Comparison of ENCODE assay signal across 8 cellular contexts in the genomic region with DNA sequence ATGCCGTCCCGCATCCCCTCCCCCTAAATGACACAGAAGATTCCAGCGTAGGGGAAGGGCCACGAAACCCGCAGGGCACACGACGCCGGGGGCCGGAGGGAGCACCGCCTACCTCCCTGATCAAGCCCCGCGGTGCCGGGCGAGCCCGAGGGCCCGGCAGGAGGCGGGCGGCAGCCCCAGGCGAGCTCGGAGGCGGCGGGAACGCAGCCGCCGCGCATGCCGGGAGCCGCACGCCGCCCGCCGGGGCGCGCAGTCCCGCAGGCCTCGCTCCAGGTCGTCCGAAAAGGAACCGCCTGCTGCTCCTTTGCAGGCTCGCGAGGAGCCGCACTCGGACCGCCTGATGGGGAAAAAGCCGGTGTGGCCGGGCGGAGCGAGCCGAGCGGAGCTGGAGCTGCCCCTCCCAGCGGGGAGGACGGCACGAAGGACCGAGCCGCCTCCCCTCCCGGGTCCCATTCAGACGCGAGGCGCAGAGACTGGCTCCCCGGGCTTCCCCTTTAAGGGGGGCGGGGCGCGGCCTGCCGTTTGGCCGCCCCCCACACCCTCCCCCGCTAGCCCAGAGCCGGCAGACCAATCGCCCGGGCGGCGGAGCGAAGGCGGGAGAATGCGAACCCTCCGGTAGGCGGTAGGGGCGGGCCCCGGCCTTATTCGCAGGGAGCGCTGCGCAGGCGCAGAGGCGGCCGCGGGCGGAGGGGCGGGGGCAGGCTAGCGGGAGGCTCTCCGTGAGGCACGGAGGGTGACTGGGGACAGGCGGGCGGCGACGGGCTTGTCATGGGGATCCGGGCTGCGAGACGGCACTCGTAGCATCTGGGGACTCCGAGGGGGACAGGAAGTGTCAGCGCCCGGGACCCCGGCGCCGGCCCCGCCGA. TPM values are rescaled to one million over a fixed set of nuclear protein-coding genes. Genes with fewer than 3 reads are reported as not detected.
A peak's percentile ranks its signal among the peaks of the same experiment; 100 is the strongest.
DNase-seq lines count a peak whose midpoint lies in the region; ATAC-seq and TF ChIP-seq lines count a peak whose summit lies in the region.

No MANE protein-coding gene starts in this region.

- H3K4me3 ChIP-seq in BLaER1 treated with 17β-estradiol and CSF1 and Interleukin-3, amounts not matched to agents 10 nM and 100 nM: peak overlapping the region; percentile 83 to 99 (median 96)
- peak overlapping the region; percentile 98 to 99 for H3K4me3 ChIP-seq in left lung

- no peaks in the 10 kb centered on the region for H3K36me3 Mint-ChIP-seq in activated CD4-positive, alpha-beta T cell treated with anti-CD3 and anti-CD28 coated beads, Interleukin-2, amount 10 ng/mL, durations not matched to agents 7 days and 5 days (ENCODE audit: low read depth)

- no peaks in the 10 kb centered on the region for H3K9me3 ChIP-seq in BLaER1 treated with 17β-estradiol and CSF1 and Interleukin-3, amounts not matched to agents 10 nM and 100 nM (replicated peaks in 1 of 11)
- H3K9me3 ChIP-seq in left lung: no peaks in the 10 kb centered on the region

- no peaks in the 10 kb centered on the region for H3K27me3 Mint-ChIP-seq in activated CD4-positive, alpha-beta T cell treated with anti-CD3 and anti-CD28 coated beads, Interleukin-2, amount 10 ng/mL, durations not matched to agents 7 days and 5 days

- CTCF ChIA-PET in activated CD4-positive, alpha-beta T cell treated with anti-CD3 and anti-CD28 coated beads, Interleukin-2, amount 10 ng/mL, durations not matched to agents 7 days and 5 days (lab: Charles Lee): interaction anchor here (0.6 to 1.4 kb wide), 2 partner anchors 12 to 42 kb away, joined by 3 to 5 read pairs; no protein-coding TSS in a partner anchor

- peaks cover 17 to 70% (median 29%) of the 10 kb centered on the region in 10 experiments for H3K4me1 ChIP-seq in BLaER1 treated with 17β-estradiol and CSF1 and Interleukin-3, amounts not matched to agents 10 nM and 100 nM
- peaks cover 0 to 39% of the 10 kb centered on the region in 2 donors for H3K4me1 ChIP-seq in left lung

- TF ChIP-seq CTCF in left lung (IDR thresholded peaks at IDR 0.05): peak in 1 of 2 donors; percentile 38

- H3K9ac ChIP-seq in BLaER1 treated with 17β-estradiol and CSF1 and Interleukin-3, amounts not matched to agents 10 nM and 100 nM: peak overlapping the region; percentile 86 to 96 (median 91)

- peaks cover 50% of the 10 kb centered on the region for H3K4me1 Mint-ChIP-seq in activated CD4-positive, alpha-beta T cell treated with anti-CD3 and anti-CD28 coated beads, Interleukin-2, amount 10 ng/mL, durations not matched to agents 7 days and 5 days

- peak overlapping the region; percentile 86 to 97 (median 92) for H3K27ac ChIP-seq in BLaER1 treated with 17β-estradiol and CSF1 and Interleukin-3, amounts not matched to agents 10 nM and 100 nM
- peak overlapping the region; percentile 95 to 97 for H3K27ac ChIP-seq in left lung

- no peaks in the 10 kb centered on the region for H3K9me3 Mint-ChIP-seq in activated CD4-positive, alpha-beta T cell treated with anti-CD3 and anti-CD28 coated beads, Interleukin-2, amount 10 ng/mL, durations not matched to agents 7 days and 5 days

- H3K4me3 Mint-ChIP-seq in activated CD4-positive, alpha-beta T cell treated with anti-CD3 and anti-CD28 coated beads, Interleukin-2, amount 10 ng/mL, durations not matched to agents 7 days and 5 days: peak overlapping the region; percentile 94

- H3K27me3 ChIP-seq in BLaER1 treated with 17β-estradiol and CSF1 and Interleukin-3, amounts not matched to agents 10 nM and 100 nM: no peaks in the 10 kb centered on the region
- H3K27me3 ChIP-seq in left lung: no peaks in the 10 kb centered on the region

- peaks cover 0 to 28% (median 0%) of the 10 kb centered on the region in 11 experiments; a peak in 9 of 22 replicates for H4K20me1 ChIP-seq in BLaER1 treated with 17β-estradiol and CSF1 and Interleukin-3, amounts not matched to agents 10 nM and 100 nM

- no peaks in the 10 kb centered on the region for H3K36me3 ChIP-seq in BLaER1 treated with 17β-estradiol and CSF1 and Interleukin-3, amounts not matched to agents 10 nM and 100 nM
- H3K36me3 ChIP-seq in left lung: no peaks in the 10 kb centered on the region

- peak; percentile 78 for ATAC-seq in GM19324 (IDR thresholded peaks at IDR 0.05; ENCODE audit: low FRiP score, unreplicated experiment)
- peak; percentile 64 for ATAC-seq in HG03469 (IDR thresholded peaks at IDR 0.05; ENCODE audit: unreplicated experiment)
- ATAC-seq in left lung: peak; percentile 92

- POLR2A ChIA-PET in activated CD4-positive, alpha-beta T cell treated with anti-CD3 and anti-CD28 coated beads, Interleukin-2, amount 10 ng/mL, durations not matched to agents 7 days and 5 days (lab: Charles Lee): interaction anchor here (0.6 kb wide), 1 partner anchor 240 kb away, joined by 8 read pairs; no protein-coding TSS in a partner anchor

- intact Hi-C loops in left lung (cut with DNase I): no loop called here

- DNase-seq in NCI-H526 (lab: John Stamatoyannopoulos, UW) (peak; percentile 89 to 97), cortex of kidney (lab: John Stamatoyannopoulos, UW) (peak; percentile 98), left lung (peak; percentile 99 to 100)
- peak; percentile 99 for DNase-seq in activated CD4-positive, alpha-beta T cell treated with anti-CD3 and anti-CD28 coated beads, Interleukin-2, amount 10 ng/mL, durations not matched to agents 7 days and 5 days
- peak; percentile 98 to 99 for DNase-seq in stimulated activated CD4-positive, alpha-beta T cell treated with anti-CD3 and anti-CD28 coated beads, Interleukin-2, amount 100 ng/mL, for 48 hours

- H3K27ac Mint-ChIP-seq in activated CD4-positive, alpha-beta T cell treated with anti-CD3 and anti-CD28 coated beads, Interleukin-2, amount 10 ng/mL, durations not matched to agents 7 days and 5 days: peak overlapping the region; percentile 96

- H3K4me2 ChIP-seq in BLaER1 treated with 17β-estradiol and CSF1 and Interleukin-3, amounts not matched to agents 10 nM and 100 nM: peak overlapping the region; percentile 74 to 93 (median 91)

RNA-seq across cellular contexts. Expression of gene ING2, which starts 0.6 kb away (rescaled TPM):
- total RNA-seq in activated CD4-positive, alpha-beta T cell treated with anti-CD3 and anti-CD28 coated beads, Interleukin-2, amount 10 ng/mL, durations not matched to agents 7 days and 5 days: 10 to 100 TPM; 11.5 to 12.8 TPM
- 1 to 10 TPM; 9.3 to 9.8 TPM for total RNA-seq in left lung

RNA-seq across cellular contexts. Expression of gene CDKN2AIP, which starts 59.9 kb away (rescaled TPM):
- 10 to 100 TPM; 28.2 to 30.2 TPM for total RNA-seq in activated CD4-positive, alpha-beta T cell treated with anti-CD3 and anti-CD28 coated beads, Interleukin-2, amount 10 ng/mL, durations not matched to agents 7 days and 5 days
- 10 to 100 TPM; 10.1 to 14.4 TPM for total RNA-seq in left lung

Comparison
In these comparisons a context has a peak if more than half of its experiments do, and no peak if none do; other contexts are left out.
1. Peak in every context shown above with its lines: DNase-seq, ATAC-seq, H3K4me3 ChIP-seq and H3K27ac ChIP-seq.